Comparison of ENCODE assay signal across 8 cellular contexts in genomic region chr3:196740476-196741400, GRCh38. TPM values are rescaled to one million over a fixed set of nuclear protein-coding genes. Genes with fewer than 3 reads are reported as not detected.
DNase-seq lines count a peak whose midpoint lies in the region; ATAC-seq and TF ChIP-seq lines count a peak whose summit lies in the region.

No MANE protein-coding gene starts in this region.

- CTCF ChIA-PET in Caco-2 (lab: Charles Lee): interaction anchor here (0.8 to 1.8 kb wide), 2 partner anchors 49 to 127 kb away, joined by 4 to 8 read pairs; no protein-coding TSS in a partner anchor

- POLR2A ChIA-PET in Caco-2 (lab: Charles Lee): interaction anchor here (0.6 to 1.8 kb wide), 10 partner anchors 9 to 985 kb away, joined by 3 to 13 read pairs (median 6); partner anchors contain the start of genes CEP19, PIGX and SENP5

- intact Hi-C loops in Caco-2 (cut with micrococcal nuclease; ENCODE audit: unreplicated experiment): loop anchor here (1.0 kb wide), 1 partner anchor 14 kb away; no protein-coding TSS in a partner anchor

- peak overlapping the region; percentile 98 for H3K27ac Mint-ChIP-seq in Caco-2 (ENCODE audit: unreplicated experiment)
- H3K27ac Mint-ChIP-seq in activated T-helper 17 cell treated with anti-CD3 and anti-CD28 coated beads, Interleukin-2, amount 50 U/mL, for 72 hours: peak overlapping the region; percentile 100

- TSS peak; percentile 56 for BruUV-seq in Caco-2 (replicated peaks; lab: Mats Ljungman, UMichigan)

- H3K4me3 ChIP-seq in Caco-2 (ENCODE audit: low read depth, low read length) (peak overlapping the region; percentile 88), H7 (ENCODE audit: insufficient read depth, low read depth, low read length) (peak overlapping the region; percentile 93), neural cell (ENCODE audit: low read length) (peak overlapping the region; percentile 74), tibial nerve (peak overlapping the region; percentile 68 to 96 (median 91))

- peak overlapping the region; percentile 34 for H2AFZ ChIP-seq in neural cell (ENCODE audit: low read depth, low read length)

- H3K9me2 ChIP-seq in neural cell (ENCODE audit: insufficient read depth, low read length): no peaks in the 10 kb centered on the region

- no peak for TF ChIP-seq EP300 in neural cell (conservative IDR thresholded peaks at IDR 0.05; ENCODE audit: poor library complexity, severe bottlenecking)
- peak in 1 of 2 donors; percentile 41 for TF ChIP-seq EP300 in tibial nerve (IDR thresholded peaks at IDR 0.05)

- H3K9ac ChIP-seq in neural cell (ENCODE audit: low read length): peak overlapping the region; percentile 90

- peaks cover 3% of the 10 kb centered on the region for H3F3A ChIP-seq in neural cell (ENCODE audit: insufficient read depth, low read length, poor library complexity, severe bottlenecking)

- H3K4me1 ChIP-seq in Caco-2 (no peaks in the 10 kb centered on the region; the same call in 1 of the 2 replicates), foreskin keratinocyte (no peaks in the 10 kb centered on the region), tibial nerve (peaks cover 0 to 44% (median 15%) of the 10 kb centered on the region in 4 donors)

- H3K36me3 Mint-ChIP-seq in Caco-2 (ENCODE audit: insufficient read depth, unreplicated experiment): peaks cover 21% of the 10 kb centered on the region
- H3K36me3 Mint-ChIP-seq in activated T-helper 17 cell treated with anti-CD3 and anti-CD28 coated beads, Interleukin-2, amount 50 U/mL, for 72 hours (ENCODE audit: low read depth): peaks cover 38% of the 10 kb centered on the region

- 1% methylated on average over 31 of the region's 31 CpGs for WGBS in tibial nerve, 2 donors

- H4K20me1 ChIP-seq in neural cell (ENCODE audit: insufficient read depth): no peaks in the 10 kb centered on the region

- no peaks in the 10 kb centered on the region for H3K36me3 ChIP-seq in Caco-2 (ENCODE audit: control insufficient read depth, insufficient read depth, low read length)
- no peaks in the 10 kb centered on the region for H3K36me3 ChIP-seq in H7 (replicated peaks; ENCODE audit: control insufficient read depth, insufficient read depth, low read length)
- peaks cover under 1% of the 10 kb centered on the region for H3K36me3 ChIP-seq in neural cell (ENCODE audit: insufficient read depth, low read length)
- peaks cover 0 to 5% (median 0%) of the 10 kb centered on the region in 3 donors for H3K36me3 ChIP-seq in tibial nerve

- peak overlapping the region; percentile 93 for H3K4me3 Mint-ChIP-seq in Caco-2 (ENCODE audit: unreplicated experiment)
- H3K4me3 Mint-ChIP-seq in activated T-helper 17 cell treated with anti-CD3 and anti-CD28 coated beads, Interleukin-2, amount 50 U/mL, for 72 hours: peak overlapping the region; percentile 100

- peak; percentile 65 for ATAC-seq in activated T-helper 17 cell treated with anti-CD3 and anti-CD28 coated beads, Interleukin-2, amount 50 U/mL, for 72 hours (replicated peaks)
- peak; percentile 43 for ATAC-seq in foreskin keratinocyte
- ATAC-seq in GM18517 (IDR thresholded peaks at IDR 0.05; ENCODE audit: unreplicated experiment): no peak

- H3K4me1 Mint-ChIP-seq in Caco-2 (ENCODE audit: low read depth, unreplicated experiment): peaks cover 14% of the 10 kb centered on the region
- H3K4me1 Mint-ChIP-seq in activated T-helper 17 cell treated with anti-CD3 and anti-CD28 coated beads, Interleukin-2, amount 50 U/mL, for 72 hours: peaks cover 20% of the 10 kb centered on the region

- H3K27ac ChIP-seq in foreskin keratinocyte: peak overlapping the region; percentile 50
- H3K27ac ChIP-seq in neural cell (ENCODE audit: low read length): peak overlapping the region; percentile 84
- H3K27ac ChIP-seq in tibial nerve: peak overlapping the region; percentile 93 to 98 (median 96)

- no peaks in the 10 kb centered on the region for H3K27me3 Mint-ChIP-seq in Caco-2 (ENCODE audit: insufficient read depth, unreplicated experiment)
- no peaks in the 10 kb centered on the region for H3K27me3 Mint-ChIP-seq in activated T-helper 17 cell treated with anti-CD3 and anti-CD28 coated beads, Interleukin-2, amount 50 U/mL, for 72 hours

- peak; percentile 42 for TF ChIP-seq RAD21 in neural cell (conservative IDR thresholded peaks at IDR 0.05)

- H3K4me2 ChIP-seq in neural cell (ENCODE audit: low read length): peak overlapping the region; percentile 73

- TF ChIP-seq CTCF in Caco-2 (IDR thresholded peaks at IDR 0.05; ENCODE audit: insufficient read depth in 1 of 2, low read depth in 1 of 2, low read length in 1 of 2, severe bottlenecking in 1 of 2, unreplicated experiment in 1 of 2) (no peak), foreskin keratinocyte (conservative IDR thresholded peaks at IDR 0.05) (no peak), neural cell (IDR thresholded peaks at IDR 0.05; ENCODE audit: poor library complexity, severe bottlenecking) (no peak), tibial nerve (IDR thresholded peaks at IDR 0.05) (no peak)

- no peak for DNase-seq in Caco-2
- DNase-seq in H7: peak; percentile 47
- DNase-seq in NCI-H526 treated with DMSO at 0.1 percent for 48 hours (lab: John Stamatoyannopoulos, UW): peak; percentile 78
- DNase-seq in foreskin keratinocyte: peak; percentile 37 to 57
- peak in 1 of 2 donors; percentile 18 for DNase-seq in tibial nerve (ENCODE audit: low spot score in 2 of 2)

- no peak for TF ChIP-seq POLR2A in tibial nerve (IDR thresholded peaks at IDR 0.05)

- H3K79me2 ChIP-seq in neural cell (replicated peaks; ENCODE audit: insufficient read depth, low read length): peaks cover 50% of the 10 kb centered on the region

- H3K9me3 Mint-ChIP-seq in Caco-2 (ENCODE audit: unreplicated experiment): peaks cover 10% of the 10 kb centered on the region
- no peaks in the 10 kb centered on the region for H3K9me3 Mint-ChIP-seq in activated T-helper 17 cell treated with anti-CD3 and anti-CD28 coated beads, Interleukin-2, amount 50 U/mL, for 72 hours

- H3K9me3 ChIP-seq in Caco-2: no peaks in the 10 kb centered on the region
- H3K9me3 ChIP-seq in neural cell (ENCODE audit: low read length): no peaks in the 10 kb centered on the region
- no peaks in the 10 kb centered on the region for H3K9me3 ChIP-seq in tibial nerve

- H3K27me3 ChIP-seq in Caco-2 (replicated peaks; ENCODE audit: control insufficient read depth, insufficient read depth, low read length): no peaks in the 10 kb centered on the region; the same call in 1 of the 2 replicates
- no peaks in the 10 kb centered on the region for H3K27me3 ChIP-seq in H7 (ENCODE audit: control insufficient read depth, insufficient read depth, low read length)
- H3K27me3 ChIP-seq in foreskin keratinocyte: no peaks in the 10 kb centered on the region
- H3K27me3 ChIP-seq in neural cell (ENCODE audit: insufficient read depth, low read depth, low read length): no peaks in the 10 kb centered on the region
- no peaks in the 10 kb centered on the region for H3K27me3 ChIP-seq in tibial nerve

TF ChIP-seq in neural cell, 6 proteins besides CTCF, POLR2A, EP300 and RAD21:
- TF ChIP-seq MXI1 (conservative IDR thresholded peaks at IDR 0.05; ENCODE audit: poor library complexity, severe bottlenecking) (no peak), SMC3 (conservative IDR thresholded peaks at IDR 0.05; ENCODE audit: poor library complexity) (peak; percentile 7)

RNA-seq across cellular contexts. Expression of gene PAK2, which starts 1.1 kb away (rescaled TPM):
- total RNA-seq in Caco-2 (2022) (73.7 and 89.6 TPM in 2 replicates), foreskin keratinocyte (62.3 and 63.3 TPM in 2 replicates), tibial nerve (10 to 100 TPM; 43.3 to 75.6 (median 49.8) TPM)
- 20.0 and 32.0 TPM in 2 replicates for total RNA-seq in H7 (2014; rRNA removed; shearing (Covaris generic))
- 100 to 1,000 TPM in 1 of 2 donors, 10 to 100 TPM in 1; 94.8 to 108 TPM for total RNA-seq in activated T-helper 17 cell treated with anti-CD3 and anti-CD28 coated beads, Interleukin-2, amount 50 U/mL, for 72 hours
- polyA plus RNA-seq in foreskin keratinocyte (16.4 and 21.3 TPM in 2 replicates), neural cell (37.9 and 40.3 TPM in 2 replicates)
- 66.0 and 88.8 TPM in 2 replicates for polyA minus RNA-seq in neural cell

RNA-seq across cellular contexts. Expression of gene PIGX, which starts 28.6 kb away (rescaled TPM):
- 24.6 and 31.1 TPM in 2 replicates for total RNA-seq in Caco-2 (2022)
- 18.0 and 25.9 TPM in 2 replicates for total RNA-seq in H7 (2014; rRNA removed; shearing (Covaris generic))
- total RNA-seq in activated T-helper 17 cell treated with anti-CD3 and anti-CD28 coated beads, Interleukin-2, amount 50 U/mL, for 72 hours: 10 to 100 TPM; 38.6 to 52.8 TPM
- total RNA-seq in foreskin keratinocyte: 22.7 and 27.7 TPM in 2 replicates
- 15.8 and 20.9 TPM in 2 replicates for polyA plus RNA-seq in foreskin keratinocyte
- 97.3 and 116 TPM in 2 replicates for polyA plus RNA-seq in neural cell
- 64.6 and 74.3 TPM in 2 replicates for polyA minus RNA-seq in neural cell
- 10 to 100 TPM; 28.8 to 57.9 (median 33.7) TPM for total RNA-seq in tibial nerve

RNA-seq across cellular contexts. Expression of gene CEP19, which starts 28.7 kb away (rescaled TPM):
- 1.6 and 1.7 TPM in 2 replicates for total RNA-seq in Caco-2 (2022)
- 1.8 and 3.7 TPM in 2 replicates for total RNA-seq in H7 (2014; rRNA removed; shearing (Covaris generic))
- total RNA-seq in activated T-helper 17 cell treated with anti-CD3 and anti-CD28 coated beads, Interleukin-2, amount 50 U/mL, for 72 hours: 1 to 10 TPM; 3.7 to 4.5 TPM
- total RNA-seq in foreskin keratinocyte: 1.9 and 2.4 TPM in 2 replicates
- 1.1 and 1.2 TPM in 2 replicates for polyA plus RNA-seq in foreskin keratinocyte
- 37.9 and 43.1 TPM in 2 replicates for polyA plus RNA-seq in neural cell
- 16.8 and 17.5 TPM in 2 replicates for polyA minus RNA-seq in neural cell
- 1 to 10 TPM; 1.8 to 4.0 (median 3.2) TPM for total RNA-seq in tibial nerve

Comparison
In these comparisons a context has a peak if more than half of its experiments do, and no peak if none do; other contexts are left out.
1. DNase-seq: peak in H7 (single experiment), NCI-H526 treated with DMSO at 0.1 percent for 48 hours (single experiment) and foreskin keratinocyte (2 of 2); none in Caco-2 (0 of 2).
2. Peak in every context shown above with its lines, with median percentiles within 50 percentile points of each other: H3K4me3 ChIP-seq and H3K27ac ChIP-seq.